20 cellular contexts compared by ENCODE assay signal in the genomic region with DNA sequence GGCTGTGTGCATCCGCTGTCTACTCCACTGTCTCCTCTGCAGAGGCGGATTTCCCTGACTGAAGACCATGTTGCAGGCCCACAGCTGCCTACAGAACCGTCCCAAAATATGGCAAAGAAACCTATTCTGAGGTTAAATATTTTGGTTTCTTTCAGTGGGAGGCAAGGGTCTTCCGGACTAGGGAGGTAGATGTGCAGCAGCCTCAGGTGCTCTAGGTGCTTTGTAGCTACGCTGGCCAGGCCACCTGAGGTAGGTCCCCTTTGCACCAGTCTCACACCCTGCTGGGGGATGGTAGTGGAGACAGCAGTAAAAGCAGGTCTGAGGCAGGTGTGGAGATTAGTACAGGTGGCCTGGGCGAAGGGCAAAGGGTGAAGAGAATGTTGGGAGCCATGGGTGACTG. TPM values are rescaled to one million over a fixed set of nuclear protein-coding genes. Genes with fewer than 3 reads are reported as not detected.
"Had no signal": no experiment of that assay in that cellular context is flagged by ENCODE, and none has a peak within 500 bp of the region (broad histone marks: within the 10 kb centered on the region; RNA-seq: fewer than 3 reads in every experiment).

No MANE protein-coding gene starts in this region.

- H3K27ac ChIP-seq: SJSA1, suprapubic skin, upper lobe of right lung, WERI-Rb-1 had no signal

- H3K9me3 ChIP-seq: SJSA1, suprapubic skin, upper lobe of right lung had no signal

- DNase-seq: activated CD4-positive, alpha-beta T cell treated with anti-CD3 and anti-CD28 coated beads for 36 hours; activated gamma-delta T cell treated with Interleukin-2 at 50 U/mL for 16 hours; activated T-cell treated with anti-CD3 and anti-CD28 coated beads, Interleukin-2, amount 50 U/mL, for 72 hours; amygdala; dermis blood vessel endothelial cell; glutamatergic neuron; left cardiac atrium; naive B cell; nucleus accumbens; right cardiac atrium; stimulated activated naive CD4-positive, alpha-beta T cell treated with Interleukin-2 at 50 U/mL for 16 hours; SW 1271; upper lobe of right lung; WERI-Rb-1 had no signal

- ATAC-seq: activated CD4-positive, alpha-beta T cell treated with anti-CD3 and anti-CD28 coated beads for 36 hours; activated T-cell treated with anti-CD3 and anti-CD28 coated beads, Interleukin-2, amount 50 U/mL, for 72 hours; esophagus mucosa; left cardiac atrium; right cardiac atrium; upper lobe of right lung had no signal

- H3K4me3 Mint-ChIP-seq: activated CD4-positive, alpha-beta T cell treated with anti-CD3 and anti-CD28 coated beads for 36 hours; activated T-cell treated with anti-CD3 and anti-CD28 coated beads, Interleukin-2, amount 50 U/mL, for 72 hours; brain had no signal

- H3K27me3 ChIP-seq: SJSA1, suprapubic skin, upper lobe of right lung had no signal

- H3K27me3 Mint-ChIP-seq: activated CD4-positive, alpha-beta T cell treated with anti-CD3 and anti-CD28 coated beads for 36 hours; brain; naive B cell had no signal

- H3K4me3 ChIP-seq: lung, SJSA1, suprapubic skin, upper lobe of right lung had no signal

- H3K9me3 Mint-ChIP-seq: activated T-cell treated with anti-CD3 and anti-CD28 coated beads, Interleukin-2, amount 50 U/mL, for 72 hours; brain; naive B cell had no signal

- H3K27ac Mint-ChIP-seq: activated CD4-positive, alpha-beta T cell treated with anti-CD3 and anti-CD28 coated beads for 36 hours; brain had no signal

RNA-seq across cellular contexts. Expression of gene SPDYE3, which starts 42.3 kb away (rescaled TPM):
- total RNA-seq: activated CD4-positive, alpha-beta T cell treated with anti-CD3 and anti-CD28 coated beads for 36 hours; activated T-cell treated with anti-CD3 and anti-CD28 coated beads, Interleukin-2, amount 50 U/mL, for 72 hours; dermis blood vessel endothelial cell; esophagus mucosa; left cardiac atrium; lung; posterior vena cava; right cardiac atrium; SJSA1; suprapubic skin; upper lobe of right lung had no signal
